In genomic region chr2:190881480-190882326, GRCh38 we compare ENCODE assay signal across 1 cellular context.
A peak's percentile ranks its signal among the peaks of the same experiment; 100 is the strongest.
TF ChIP-seq lines count a peak whose summit lies in the region.

No MANE protein-coding gene starts in this region.

TF ChIP-seq in GM12878, 131 proteins besides CTCF, POLR2A, EP300 and RAD21 (continued from another document and continues in another):
- TF ChIP-seq ZNF592 (IDR thresholded peaks at IDR 0.05) (no peak), ZNF217 (IDR thresholded peaks at IDR 0.05) (no peak), LARP7 (IDR thresholded peaks at IDR 0.05) (peak; percentile 76; the same call in 1 of the 2 replicates), IKZF1 (conservative IDR thresholded peaks at IDR 0.05) (peak; percentile 65), HDAC2 (IDR thresholded peaks at IDR 0.05) (no peak), GABPA (IDR thresholded peaks at IDR 0.05; ENCODE audit: low read depth) (peak; percentile 66), FOXK2 (IDR thresholded peaks at IDR 0.05) (no peak), ESRRA (IDR thresholded peaks at IDR 0.05; ENCODE audit: low read length) (no peak), TCF7 (IDR thresholded peaks at IDR 0.05; ENCODE audit: borderline replicate concordance) (peak; percentile 12; the same call in 1 of the 2 replicates), ZNF274 (IDR thresholded peaks at IDR 0.05; ENCODE audit: insufficient read depth, insufficient read length) (no peak), NFYA (IDR thresholded peaks at IDR 0.05; ENCODE audit: borderline replicate concordance, low read depth, low read length) (no peak), SMARCA5 (IDR thresholded peaks at IDR 0.05) (no peak; the same call in 1 of the 2 replicates), CREB1 (IDR thresholded peaks at IDR 0.05; ENCODE audit: low read depth) (peak; percentile 91), JUNB (IDR thresholded peaks at IDR 0.05) (peak; percentile 66; the same call in 1 of the 2 replicates), SKIL (IDR thresholded peaks at IDR 0.05; ENCODE audit: low read depth, poor library complexity, severe bottlenecking) (no peak), BCL3 (IDR thresholded peaks at IDR 0.05; ENCODE audit: borderline replicate concordance, insufficient read depth, low read depth, low read length, poor library complexity, severe bottlenecking) (peak; percentile 21), EZH2 (IDR thresholded peaks at IDR 0.05; ENCODE audit: borderline replicate concordance, control insufficient read depth, low read depth, low read length) (no peak), ASH2L (IDR thresholded peaks at IDR 0.05; ENCODE audit: borderline replicate concordance, low read depth) (no peak), MYB (IDR thresholded peaks at IDR 0.05; ENCODE audit: borderline replicate concordance, low read depth, low read length) (no peak), RELA (IDR thresholded peaks at IDR 0.05; ENCODE audit: borderline replicate concordance, partially characterized antibody) (peak; percentile 20), MAX (IDR thresholded peaks at IDR 0.05; ENCODE audit: low read depth, low read length) (peak; percentile 29), ATF3 (IDR thresholded peaks at IDR 0.05; ENCODE audit: borderline replicate concordance, extremely low read depth, low read depth, low read length) (no peak), KDM1A (IDR thresholded peaks at IDR 0.05; ENCODE audit: borderline replicate concordance) (no peak), CBX5 (IDR thresholded peaks at IDR 0.05; ENCODE audit: low read depth) (no peak), CEBPZ (IDR thresholded peaks at IDR 0.05; ENCODE audit: low read depth, low read length) (no peak), TCF12 (IDR thresholded peaks at IDR 0.05; ENCODE audit: low read depth, low read length) (peak; percentile 76), KLF5 (IDR thresholded peaks at IDR 0.05; ENCODE audit: partially characterized antibody) (no peak), USF1 (IDR thresholded peaks at IDR 0.05; ENCODE audit: borderline replicate concordance, extremely low read length, insufficient read depth, low read depth, low read length) (peak; percentile 71), NBN (IDR thresholded peaks at IDR 0.05) (0 out of 2 replicates have a peak, but pooled peaks have one; percentile 49), SRF (IDR thresholded peaks at IDR 0.05; ENCODE audit: low read depth in 2 of 2, low read length in 2 of 2) (peak; percentile 72 to 87), MXI1 (IDR thresholded peaks at IDR 0.05; ENCODE audit: low read depth, low read length) (peak; percentile 38), IKZF2 (IDR thresholded peaks at IDR 0.05) (peak; percentile 73 to 76), MYC (IDR thresholded peaks at IDR 0.05; ENCODE audit: insufficient read depth, insufficient read length, insufficient replicate concordance, low read length, severe bottlenecking) (peak; percentile 22), EGR1 (IDR thresholded peaks at IDR 0.05; ENCODE audit: borderline replicate concordance in 1 of 2, low read depth in 2 of 2, low read length in 2 of 2) (peak in 1 of 2 experiments; percentile 83; a peak in 1 of 3 replicates), GATAD2B (conservative IDR thresholded peaks at IDR 0.05; ENCODE audit: low read depth) (no peak; the same call in none of the 2 replicates), ZNF622 (IDR thresholded peaks at IDR 0.05) (no peak), RAD51 (IDR thresholded peaks at IDR 0.05) (peak; percentile 94), NR2C1 (IDR thresholded peaks at IDR 0.05) (no peak), HDAC6 (IDR thresholded peaks at IDR 0.05; ENCODE audit: unreplicated experiment) (no peak), BCL11A (IDR thresholded peaks at IDR 0.05; ENCODE audit: low read depth, low read length) (no peak), RBBP5 (conservative IDR thresholded peaks at IDR 0.05) (no peak), SREBF2 (IDR thresholded peaks at IDR 0.05; ENCODE audit: low read length) (no peak), CBFB (IDR thresholded peaks at IDR 0.05; ENCODE audit: low read depth) (peak; percentile 41; the same call in 1 of the 2 replicates), MEF2A (IDR thresholded peaks at IDR 0.05; ENCODE audit: insufficient read depth, low read depth, low read length) (no peak), ZNF24 (IDR thresholded peaks at IDR 0.05) (no peak), SP1 (IDR thresholded peaks at IDR 0.05; ENCODE audit: low read depth, low read length) (peak; percentile 39), ZBTB11 (CRISPR knock-in tag; IDR thresholded peaks at IDR 0.05) (no peak), ZNF384 (IDR thresholded peaks at IDR 0.05; ENCODE audit: borderline replicate concordance, low read depth, low read length) (no peak), IRF4 (IDR thresholded peaks at IDR 0.05; ENCODE audit: low read depth, low read length) (peak; percentile 55), ZZZ3 (IDR thresholded peaks at IDR 0.05; ENCODE audit: control insufficient read depth, insufficient read length, low read depth) (no peak), FOS (IDR thresholded peaks at IDR 0.05; ENCODE audit: borderline replicate concordance, extremely low read depth, insufficient read length) (no peak), ZBTB33 (IDR thresholded peaks at IDR 0.05) (no peak)
